In genomic region chr13:19863323-19864017, GRCh38 we compare ENCODE assay signal across 8 cellular contexts. TPM values are rescaled to one million over a fixed set of nuclear protein-coding genes. Genes with fewer than 3 reads are reported as not detected.
A peak's percentile ranks its signal among the peaks of the same experiment; 100 is the strongest.
DNase-seq lines count a peak whose midpoint lies in the region; ATAC-seq and TF ChIP-seq lines count a peak whose summit lies in the region.

ZMYM5 (minus strand) TSS chr13:19863649; CDS start chr13:19852180, 11,469 bp downstream.

- CTCF ChIA-PET in activated CD4-positive, alpha-beta T cell treated with anti-CD3 and anti-CD28 coated beads for 36 hours (lab: Charles Lee): interaction anchor here (0.7 to 1.7 kb wide), 6 partner anchors 11 to 165 kb away, joined by 4 to 11 read pairs (median 4); no protein-coding TSS in a partner anchor

- H3K27ac ChIP-seq in cingulate gyrus (ENCODE audit: low read depth, low read length): peak within 1 kb of the TSS; percentile 94

- peak; percentile 88 for TF ChIP-seq POLR2A in GM19193 (IDR thresholded peaks at IDR 0.05; ENCODE audit: extremely low read depth, insufficient read depth, insufficient read length)

- POLR2A ChIA-PET in activated CD4-positive, alpha-beta T cell treated with anti-CD3 and anti-CD28 coated beads for 36 hours (lab: Charles Lee): interaction anchor here (0.9 to 2.1 kb wide), 2 partner anchors 82 to 97 kb away, joined by 5 read pairs; no protein-coding TSS in a partner anchor

- H3K36me3 Mint-ChIP-seq in activated CD4-positive, alpha-beta T cell treated with anti-CD3 and anti-CD28 coated beads for 36 hours (ENCODE audit: low read depth): peaks cover 30% of the 10 kb centered on the region

- peak; percentile 86 for ATAC-seq in HG03439 (IDR thresholded peaks at IDR 0.05; ENCODE audit: unreplicated experiment)
- peak; percentile 90 for ATAC-seq in activated CD4-positive, alpha-beta T cell treated with anti-CD3 and anti-CD28 coated beads for 36 hours

- peak within 1 kb of the TSS; percentile 97 for H3K27ac Mint-ChIP-seq in activated CD4-positive, alpha-beta T cell treated with anti-CD3 and anti-CD28 coated beads for 36 hours

- H3K4me1 Mint-ChIP-seq in activated CD4-positive, alpha-beta T cell treated with anti-CD3 and anti-CD28 coated beads for 36 hours: peaks cover 41% of the 10 kb centered on the region

- H3K27me3 Mint-ChIP-seq in activated CD4-positive, alpha-beta T cell treated with anti-CD3 and anti-CD28 coated beads for 36 hours: no peaks in the 10 kb centered on the region

- intact Hi-C loops in activated CD4-positive, alpha-beta T cell treated with anti-CD3 and anti-CD28 coated beads for 36 hours (cut with DNase I, micrococcal nuclease): loop anchor here (1.0 to 10.0 kb wide), 12 partner anchors 81 to 1739 kb away; partner anchors contain the start of genes PSPC1 (in 2 of the 2), EEF1AKMT1 (in 1 of the 2), GJA3 (in 1 of the 2) and IFT88 (in 1 of the 2)

- H3K9me3 Mint-ChIP-seq in activated CD4-positive, alpha-beta T cell treated with anti-CD3 and anti-CD28 coated beads for 36 hours (ENCODE audit: low read depth): peaks cover 2% of the 10 kb centered on the region

- peak; percentile 99 for DNase-seq in AML-193 (lab: John Stamatoyannopoulos, UW)
- peak; percentile 99 to 100 for DNase-seq in NCI-H524 (lab: John Stamatoyannopoulos, UW)
- peak; percentile 98 for DNase-seq in activated CD4-positive, alpha-beta T cell treated with anti-CD3 and anti-CD28 coated beads for 36 hours
- peak; percentile 100 for DNase-seq in kidney tubule cell (ENCODE audit: low spot score)
- DNase-seq in stimulated activated CD4-positive, alpha-beta T cell treated with anti-CD3 and anti-CD28 coated beads, Interleukin-1b, Interleukin-23, amount 100 ng/mL, for 24 hours (ENCODE audit: low read depth in 4 of 4, low spot score in 1 of 4): peak; percentile 85 to 96 (median 90)

- peak within 1 kb of the TSS; percentile 94 for H3K4me3 Mint-ChIP-seq in activated CD4-positive, alpha-beta T cell treated with anti-CD3 and anti-CD28 coated beads for 36 hours

RNA-seq across cellular contexts. Expression of gene ZMYM5, which starts in this region (rescaled TPM):
- 10 to 100 TPM in 1 of 2 experiments, 1 to 10 TPM in 1; 9.1 to 10.1 TPM for total RNA-seq in activated CD4-positive, alpha-beta T cell treated with anti-CD3 and anti-CD28 coated beads for 36 hours

Comparison
In these comparisons a context has a peak if more than half of its experiments do, and no peak if none do; other contexts are left out.
1. Peak in every context shown above with its lines: DNase-seq, ATAC-seq and H3K27ac ChIP-seq.